Comparison of ENCODE assay signal across 9 cellular contexts in the genomic region with DNA sequence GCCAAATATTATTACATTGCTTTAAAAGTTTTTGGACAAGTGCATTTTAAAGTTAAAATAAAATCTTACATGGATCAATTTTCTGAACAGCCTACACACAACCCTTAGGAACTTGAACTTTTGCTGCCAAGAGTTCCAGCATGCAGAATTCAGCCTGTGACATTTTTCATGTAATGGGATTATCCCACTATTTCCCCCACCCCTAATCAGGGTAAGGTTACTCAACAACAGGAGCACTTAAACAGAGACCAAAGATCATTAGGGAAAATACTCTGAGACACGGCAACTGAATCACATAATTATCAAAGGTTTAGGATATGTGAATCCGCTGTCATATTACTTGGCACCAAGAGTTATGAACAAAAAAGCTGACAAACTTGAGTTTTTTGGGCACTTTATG. TPM values are rescaled to one million over a fixed set of nuclear protein-coding genes. Genes with fewer than 3 reads are reported as not detected.
"Had no signal": no experiment of that assay in that cellular context is flagged by ENCODE, and none has a peak within 500 bp of the region (broad histone marks: within the 10 kb centered on the region; RNA-seq: fewer than 3 reads in every experiment).

No MANE protein-coding gene starts in this region.

- H3K27ac Mint-ChIP-seq: H9, IgD-negative memory B cell had no signal

- H3K4me3 Mint-ChIP-seq: GM23338, H9, IgD-negative memory B cell had no signal

- H3K27me3 Mint-ChIP-seq: IgD-negative memory B cell had no signal

- ATAC-seq: GM23338, HepG2 had no signal

- H3K36me3 Mint-ChIP-seq: IgD-negative memory B cell had no signal

- H3K4me1 Mint-ChIP-seq: IgD-negative memory B cell had no signal

- H3K9me3 Mint-ChIP-seq: GM23338, H9 had no signal

- DNase-seq: H9, HCEC 1CT, KBM-7 had no signal

- H2AFZ ChIP-seq: GM23338 had no signal

- H3K27ac ChIP-seq: HL-60 had no signal

- H3K4me3 ChIP-seq: GM23338 had no signal

- H3K4me2 ChIP-seq: GM23338 had no signal

RNA-seq across cellular contexts. Expression of a gene that starts 47.2 kb away (rescaled TPM):
- total RNA-seq: GM23338, H1, HepG2, HT1080 had no signal
